Comparison of ENCODE assay signal across 37 cellular contexts in the genomic region with DNA sequence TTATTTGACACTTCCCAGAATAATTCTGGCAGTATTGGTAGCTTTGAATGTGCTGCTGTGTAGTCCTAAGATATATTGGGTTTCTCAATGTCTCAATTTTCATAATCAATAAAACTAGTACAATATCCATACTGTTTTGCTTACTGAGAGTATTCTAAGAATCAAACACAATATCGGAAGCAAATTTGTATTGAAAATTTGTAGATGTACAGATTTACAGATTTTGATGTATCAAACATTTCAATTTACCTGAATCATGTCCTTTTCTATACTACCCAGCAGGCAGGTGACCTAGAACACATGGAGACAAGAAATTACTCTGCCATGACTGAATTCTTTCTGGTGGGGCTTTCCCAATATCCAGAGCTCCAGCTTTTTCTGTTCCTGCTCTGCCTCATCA. TPM values are rescaled to one million over a fixed set of nuclear protein-coding genes. Genes with fewer than 3 reads are reported as not detected.
DNase-seq lines count a peak whose midpoint lies in the region; ATAC-seq, FAIRE-seq and TF ChIP-seq lines count a peak whose summit lies in the region.
"Had no signal": no experiment of that assay in that cellular context is flagged by ENCODE, and none has a peak within 500 bp of the region (broad histone marks: within the 10 kb centered on the region; RNA-seq: fewer than 3 reads in every experiment).

A gene with protein sequence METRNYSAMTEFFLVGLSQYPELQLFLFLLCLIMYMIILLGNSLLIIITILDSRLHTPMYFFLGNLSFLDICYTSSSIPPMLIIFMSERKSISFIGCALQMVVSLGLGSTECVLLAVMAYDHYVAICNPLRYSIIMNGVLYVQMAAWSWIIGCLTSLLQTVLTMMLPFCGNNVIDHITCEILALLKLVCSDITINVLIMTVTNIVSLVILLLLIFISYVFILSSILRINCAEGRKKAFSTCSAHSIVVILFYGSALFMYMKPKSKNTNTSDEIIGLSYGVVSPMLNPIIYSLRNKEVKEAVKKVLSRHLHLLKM (plus strand): TSS at position 301 of the 400 bp plus-strand sequence. CDS start 0 bp downstream, at position 301.

- H3K4me1 ChIP-seq in astrocyte (ENCODE audit: insufficient read depth, low read length) (no peaks in the 10 kb centered on the region), tibial nerve (no peaks in the 10 kb centered on the region)
- H3K4me1 ChIP-seq: A549; BE2C; BLaER1; BLaER1 treated with 17β-estradiol and CSF1 and Interleukin-3, amounts not matched to agents 10 nM and 100 nM had no signal

- H3K4me1 Mint-ChIP-seq in T-helper 17 cell = no peaks in the 10 kb centered on the region
- H3K4me1 Mint-ChIP-seq in astrocyte (ENCODE audit: low read depth, unreplicated experiment) = no peaks in the 10 kb centered on the region
- H3K4me1 Mint-ChIP-seq: B cell; CD14-positive monocyte; CD4-positive, alpha-beta memory T cell; CD4-positive, CD25-positive, alpha-beta regulatory T cell; CD8-positive, alpha-beta memory T cell had no signal

- H3K27me3 ChIP-seq in astrocyte (ENCODE audit: insufficient read depth, low read length) (no peaks in the 10 kb centered on the region), tibial nerve (no peaks in the 10 kb centered on the region)
- H3K27me3 ChIP-seq: BE2C; BLaER1; BLaER1 treated with 17β-estradiol and CSF1 and Interleukin-3, amounts not matched to agents 10 nM and 100 nM had no signal

- no peak within 1 kb of the TSS for H3K4me3 Mint-ChIP-seq in T-helper 17 cell
- H3K4me3 Mint-ChIP-seq in astrocyte (ENCODE audit: unreplicated experiment) = no peak within 1 kb of the TSS
- H3K4me3 Mint-ChIP-seq: B cell; CD14-positive monocyte; CD4-positive, alpha-beta memory T cell; CD4-positive, alpha-beta T cell; CD4-positive, CD25-positive, alpha-beta regulatory T cell; CD8-positive, alpha-beta memory T cell; CD8-positive, alpha-beta T cell had no signal

- no peak for TF ChIP-seq POLR2A in H54 (IDR thresholded peaks at IDR 0.05; ENCODE audit: low read depth, low read length)
- no peak for TF ChIP-seq POLR2A in tibial nerve (IDR thresholded peaks at IDR 0.05)

- DNase-seq in H54 (ENCODE audit: insufficient read length, low spot score) = no peak
- no peak for DNase-seq in T-helper 17 cell
- no peak for DNase-seq in astrocyte (ENCODE audit: low read depth)
- no peak for DNase-seq in SIG-M5 (lab: John Stamatoyannopoulos, UW)
- no peak for DNase-seq in NCI-H1105 (lab: John Stamatoyannopoulos, UW)
- no peak for DNase-seq in tibial nerve (ENCODE audit: low spot score in 2 of 2)
- DNase-seq: 8988T; ACHN; AML-193; BE2C; C1 segment of cervical spinal cord; Caco-2; Calu3; CD4-positive, alpha-beta memory T cell; CD4-positive, alpha-beta T cell; CD4-positive, CD25-positive, alpha-beta regulatory T cell; CD8-positive, alpha-beta memory T cell; CD8-positive, alpha-beta T cell; COR-L47; DMS 273 treated with DMSO at 0.1 percent for 48 hours; DMS153; DMS53; DMS79; DMS79 treated with DMSO at 0.1 percent for 48 hours; DND-41; EL had no signal

- no peaks in the 10 kb centered on the region for H4K20me1 ChIP-seq in astrocyte (ENCODE audit: insufficient read depth, low read length)
- H4K20me1 ChIP-seq: BLaER1; BLaER1 treated with 17β-estradiol and CSF1 and Interleukin-3, amounts not matched to agents 10 nM and 100 nM had no signal

- H3K79me2 ChIP-seq in astrocyte (ENCODE audit: insufficient read depth, low read length) = no peaks in the 10 kb centered on the region

- H3K36me3 ChIP-seq in astrocyte (ENCODE audit: insufficient read depth, low read length) (no peaks in the 10 kb centered on the region), tibial nerve (no peaks in the 10 kb centered on the region)
- H3K36me3 ChIP-seq: BE2C; BLaER1; BLaER1 treated with 17β-estradiol and CSF1 and Interleukin-3, amounts not matched to agents 10 nM and 100 nM had no signal

- H3K36me3 Mint-ChIP-seq in T-helper 17 cell (ENCODE audit: low read depth) (peaks cover 2% of the 10 kb centered on the region), astrocyte (ENCODE audit: low read depth, unreplicated experiment) (no peaks in the 10 kb centered on the region)
- H3K36me3 Mint-ChIP-seq: CD14-positive monocyte; CD4-positive, alpha-beta memory T cell; CD4-positive, CD25-positive, alpha-beta regulatory T cell; CD8-positive, alpha-beta memory T cell; CD8-positive, alpha-beta T cell had no signal

- no peak for ATAC-seq in T-helper 17 cell
- ATAC-seq: A549; CD8-positive, alpha-beta T cell had no signal

- H3K4me3 ChIP-seq in astrocyte (ENCODE audit: insufficient read depth, low read depth, low read length) (no peak within 1 kb of the TSS), tibial nerve (no peak within 1 kb of the TSS)
- H3K4me3 ChIP-seq: A549; BLaER1; BLaER1 treated with 17β-estradiol and CSF1 and Interleukin-3, amounts not matched to agents 10 nM and 100 nM had no signal

- H3K27ac Mint-ChIP-seq in T-helper 17 cell (peak within 1 kb of the TSS; percentile 0), astrocyte (ENCODE audit: unreplicated experiment) (no peak within 1 kb of the TSS)
- H3K27ac Mint-ChIP-seq: B cell; CD4-positive, alpha-beta memory T cell; CD4-positive, alpha-beta T cell; CD8-positive, alpha-beta memory T cell; CD8-positive, alpha-beta T cell had no signal

- no peaks in the 10 kb centered on the region for H3K27me3 Mint-ChIP-seq in T-helper 17 cell
- H3K27me3 Mint-ChIP-seq in astrocyte (ENCODE audit: low read depth, unreplicated experiment) = peaks cover 6% of the 10 kb centered on the region
- H3K27me3 Mint-ChIP-seq: B cell; CD4-positive, alpha-beta memory T cell; CD4-positive, alpha-beta T cell had no signal

- H2AFZ ChIP-seq in astrocyte (ENCODE audit: low read depth, low read length) = no peak within 1 kb of the TSS

- H3K9ac ChIP-seq in astrocyte (ENCODE audit: low read length) = no peak within 1 kb of the TSS
- H3K9ac ChIP-seq: BLaER1; BLaER1 treated with 17β-estradiol and CSF1 and Interleukin-3, amounts not matched to agents 10 nM and 100 nM had no signal

- no peak for TF ChIP-seq EP300 in tibial nerve (IDR thresholded peaks at IDR 0.05)

- FAIRE-seq in H54 (lab: Jason Lieb, UNC) (peak; percentile 11), astrocyte (lab: Jason Lieb, UNC) (peak; percentile 79)
- FAIRE-seq: A549, D721Med had no signal

- H3K4me2 ChIP-seq in astrocyte (ENCODE audit: low read length) = no peak within 1 kb of the TSS
- H3K4me2 ChIP-seq: A549; BLaER1; BLaER1 treated with 17β-estradiol and CSF1 and Interleukin-3, amounts not matched to agents 10 nM and 100 nM had no signal

- 93 to 94% methylated on average over 1 of the region's 1 CpG for WGBS in tibial nerve, 2 donors

- H3K9me3 Mint-ChIP-seq in astrocyte (ENCODE audit: unreplicated experiment) = no peaks in the 10 kb centered on the region
- H3K9me3 Mint-ChIP-seq: CD4-positive, alpha-beta memory T cell; CD4-positive, alpha-beta T cell; CD4-positive, CD25-positive, alpha-beta regulatory T cell; CD8-positive, alpha-beta memory T cell; CD8-positive, alpha-beta T cell had no signal

- TF ChIP-seq CTCF in astrocyte (IDR thresholded peaks at IDR 0.05; ENCODE audit: insufficient read depth, low read depth, low read length) (no peak), tibial nerve (IDR thresholded peaks at IDR 0.05) (no peak)

- H3K9me3 ChIP-seq in T-helper 17 cell (ENCODE audit: control insufficient read depth, low read length, poor library complexity, severe bottlenecking) (no peaks in the 10 kb centered on the region), astrocyte (ENCODE audit: insufficient read depth, low read depth, low read length) (no peaks in the 10 kb centered on the region), tibial nerve (no peaks in the 10 kb centered on the region)
- H3K9me3 ChIP-seq: A549; BE2C; BLaER1; BLaER1 treated with 17β-estradiol and CSF1 and Interleukin-3, amounts not matched to agents 10 nM and 100 nM; Caco-2 had no signal

- H3K27ac ChIP-seq in astrocyte (ENCODE audit: low read depth, low read length) (no peak within 1 kb of the TSS), tibial nerve (no peak within 1 kb of the TSS)
- H3K27ac ChIP-seq: 22Rv1; A549; BLaER1; BLaER1 treated with 17β-estradiol and CSF1 and Interleukin-3, amounts not matched to agents 10 nM and 100 nM; C4-2B had no signal

RNA-seq across cellular contexts. Expression of the gene that starts here (rescaled TPM):
- total RNA-seq in T-helper 17 cell = not detected
- not detected in 2 replicates for total RNA-seq in astrocyte
- not detected for total RNA-seq in tibial nerve
- total RNA-seq: A172; A673; B cell; Caco-2; Calu3; CD4-positive, alpha-beta memory T cell; CD4-positive, alpha-beta T cell; CD4-positive, CD25-positive, alpha-beta regulatory T cell; CD8-positive, alpha-beta memory T cell; CD8-positive, alpha-beta T cell; Daoy had no signal
